9 cellular contexts compared by ENCODE assay signal in the genomic region with DNA sequence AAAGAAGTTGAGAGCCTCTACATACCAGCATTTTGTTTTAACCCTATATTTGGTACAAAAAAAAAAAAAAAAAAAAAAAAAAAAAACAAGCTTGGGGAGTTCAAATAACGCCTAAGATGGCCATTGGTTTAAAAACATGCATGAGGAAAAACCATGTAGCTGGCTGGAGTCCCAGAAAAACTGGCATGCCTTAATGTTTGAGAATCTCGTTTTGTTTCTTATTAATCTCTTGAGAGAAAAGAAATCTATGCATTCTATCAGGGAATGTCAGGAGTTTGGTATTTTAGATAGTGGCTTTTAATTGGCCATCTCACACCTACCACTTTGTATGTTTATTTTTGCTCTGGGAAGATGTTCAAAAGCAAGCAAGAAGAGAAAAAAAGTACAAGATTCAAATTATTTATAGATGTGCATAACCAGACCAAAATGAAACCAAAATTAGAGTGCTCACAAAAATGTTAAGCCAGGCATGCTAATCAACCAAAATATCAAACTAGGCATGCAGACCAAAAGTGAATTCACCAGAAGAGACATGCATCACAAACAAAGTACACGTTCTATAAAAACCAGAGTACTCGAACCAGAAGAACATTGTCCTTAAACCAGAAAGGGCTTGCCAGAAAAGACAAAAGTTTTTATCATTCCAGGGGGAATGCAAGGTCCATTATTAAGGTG.
DNase-seq lines count a peak whose midpoint lies in the region; ATAC-seq and TF ChIP-seq lines count a peak whose summit lies in the region.
"Had no signal": no experiment of that assay in that cellular context is flagged by ENCODE, and none has a peak within 500 bp of the region (broad histone marks: within the 10 kb centered on the region; RNA-seq: fewer than 3 reads in every experiment).

No MANE protein-coding gene starts in this region.

- H3K79me2 ChIP-seq in mesendoderm (ENCODE audit: control insufficient read depth, insufficient read depth, low read length), result no peaks in the 10 kb centered on the region

- no peak overlapping the region for H4K5ac ChIP-seq in mesendoderm (ENCODE audit: low read length)

- CTCF ChIA-PET in T-cell (lab: Charles Lee), result interaction anchor here (0.5 to 1.4 kb wide), 4 partner anchors 9 to 95 kb away, joined by 3 to 5 read pairs (median 4); no protein-coding TSS in a partner anchor

- peaks cover 29 to 44% (median 38%) of the 10 kb centered on the region in 3 donors for H3K4me1 Mint-ChIP-seq in T-cell
- no peaks in the 10 kb centered on the region for H3K4me1 Mint-ChIP-seq in stimulated activated effector memory CD8-positive, alpha-beta T cell treated with anti-CD3 and anti-CD28 coated beads, Interleukin-12 subunit alpha, Interleukin-12 subunit beta, amount 100 ng/mL, for 72 hours

- H3K4me2 ChIP-seq in mesendoderm (ENCODE audit: low read length), result no peak overlapping the region

- H3K36me3 Mint-ChIP-seq in T-cell, result peaks cover 33% of the 10 kb centered on the region
- H3K36me3 Mint-ChIP-seq in stimulated activated effector memory CD8-positive, alpha-beta T cell treated with anti-CD3 and anti-CD28 coated beads, Interleukin-12 subunit alpha, Interleukin-12 subunit beta, amount 100 ng/mL, for 72 hours, result no peaks in the 10 kb centered on the region

- peaks cover 0 to 1% of the 10 kb centered on the region in 2 donors for H3K27me3 Mint-ChIP-seq in T-cell

- no CpG with 5 or more reads among the region's 4 CpGs for WGBS in mesendoderm (ENCODE audit: extremely low coverage, insufficient coverage, low lambda C conversion rate)

- H3K4me3 ChIP-seq in fibroblast of mammary gland (ENCODE audit: control insufficient read depth, low read depth, low read length) (peak overlapping the region; percentile 16), mesendoderm (ENCODE audit: low read length) (no peak overlapping the region)

- H3K79me1 ChIP-seq in mesendoderm (ENCODE audit: low read length), result no peaks in the 10 kb centered on the region

- no peak overlapping the region for H2AK5ac ChIP-seq in mesendoderm (ENCODE audit: low read length)

- H3K18ac ChIP-seq in mesendoderm (ENCODE audit: low read length), result no peak overlapping the region

- H3K4ac ChIP-seq in mesendoderm (ENCODE audit: low read depth, low read length), result no peak overlapping the region

- peaks cover 3 to 35% (median 12%) of the 10 kb centered on the region in 3 donors for H3K9me3 Mint-ChIP-seq in T-cell
- H3K9me3 Mint-ChIP-seq in stimulated activated effector memory CD8-positive, alpha-beta T cell treated with anti-CD3 and anti-CD28 coated beads, Interleukin-12 subunit alpha, Interleukin-12 subunit beta, amount 100 ng/mL, for 72 hours, result peaks cover 12% of the 10 kb centered on the region

- H3K27me3 ChIP-seq in mesendoderm (ENCODE audit: insufficient read depth, low read length, poor library complexity), result no peaks in the 10 kb centered on the region

- POLR2A ChIA-PET in T-cell (lab: Charles Lee), result interaction anchor here (0.5 to 0.7 kb wide), 5 partner anchors 15 to 504 kb away, joined by 3 to 6 read pairs (median 4); no protein-coding TSS in a partner anchor

- H3K23ac ChIP-seq in mesendoderm (ENCODE audit: low read length), result no peak overlapping the region

- H3K36me3 ChIP-seq in mesendoderm (ENCODE audit: control insufficient read depth, insufficient read depth, low read length), result no peaks in the 10 kb centered on the region

- no peak for ATAC-seq in T-cell (replicated peaks in 1 of 4)
- ATAC-seq in stimulated activated effector memory CD8-positive, alpha-beta T cell treated with anti-CD3 and anti-CD28 coated beads, Interleukin-12 subunit alpha, Interleukin-12 subunit beta, amount 100 ng/mL, for 72 hours, result no peak
- no peak for ATAC-seq in GM18511 (IDR thresholded peaks at IDR 0.05; ENCODE audit: unreplicated experiment)

- no peak overlapping the region for H3K56ac ChIP-seq in mesendoderm (ENCODE audit: low read length)

- no peak overlapping the region for H3K27ac ChIP-seq in mesendoderm (ENCODE audit: low read depth, low read length)

- no peak overlapping the region for H2BK15ac ChIP-seq in mesendoderm (replicated peaks; ENCODE audit: low read depth)

- H3K4me1 ChIP-seq in mesendoderm (ENCODE audit: control insufficient read depth, low read depth, low read length), result no peaks in the 10 kb centered on the region

- H3K27ac Mint-ChIP-seq in T-cell, result peak overlapping the region; percentile 85 to 86
- no peak overlapping the region for H3K27ac Mint-ChIP-seq in stimulated activated effector memory CD8-positive, alpha-beta T cell treated with anti-CD3 and anti-CD28 coated beads, Interleukin-12 subunit alpha, Interleukin-12 subunit beta, amount 100 ng/mL, for 72 hours

- no peak for TF ChIP-seq CTCF in fibroblast of mammary gland (conservative IDR thresholded peaks at IDR 0.05; ENCODE audit: control insufficient read depth, insufficient read depth, low read depth, low read length)

- no peak overlapping the region for H2BK120ac ChIP-seq in mesendoderm (ENCODE audit: low read depth, low read length)

- H3K4me3 Mint-ChIP-seq in T-cell, result peak overlapping the region; percentile 29 to 63 (median 46)
- peak overlapping the region; percentile 8 for H3K4me3 Mint-ChIP-seq in stimulated activated effector memory CD8-positive, alpha-beta T cell treated with anti-CD3 and anti-CD28 coated beads, Interleukin-12 subunit alpha, Interleukin-12 subunit beta, amount 100 ng/mL, for 72 hours

- DNase-seq in NCI-H1105 treated with DMSO at 0.1 percent for 48 hours (lab: John Stamatoyannopoulos, UW) (peak; percentile 11), NCI-H1105 (lab: John Stamatoyannopoulos, UW) (no peak), T-cell (no peak), fibroblast of mammary gland (ENCODE audit: low read depth) (peak; percentile 78), NCI-H2196 treated with DMSO at 0.1 percent for 48 hours (lab: John Stamatoyannopoulos, UW; ENCODE audit: unreplicated experiment) (no peak), mesendoderm (no peak)
- DNase-seq in stimulated activated effector memory CD8-positive, alpha-beta T cell treated with anti-CD3 and anti-CD28 coated beads, Interleukin-12 subunit alpha, Interleukin-12 subunit beta, amount 100 ng/mL, for 72 hours (ENCODE audit: low spot score in 2 of 2), result no peak
- DNase-seq: 8988T had no signal

- H3K9ac ChIP-seq in mesendoderm (ENCODE audit: low read length), result no peak overlapping the region

- no peak overlapping the region for H2BK5ac ChIP-seq in mesendoderm (ENCODE audit: low read length)

- no peak overlapping the region for H4K8ac ChIP-seq in mesendoderm (ENCODE audit: low read depth, low read length)

Comparison
In these comparisons a context has a peak if more than half of its experiments do, and no peak if none do; other contexts are left out.
1. DNase-seq: peak in NCI-H1105 treated with DMSO at 0.1 percent for 48 hours (single experiment) and fibroblast of mammary gland (single experiment); none in NCI-H1105 (single experiment), T-cell (0 of 34), stimulated activated effector memory CD8-positive, alpha-beta T cell treated with anti-CD3 and anti-CD28 coated beads, Interleukin-12 subunit alpha, Interleukin-12 subunit beta, amount 100 ng/mL, for 72 hours (0 of 2), NCI-H2196 treated with DMSO at 0.1 percent for 48 hours (single experiment) and mesendoderm (single experiment).